Comparison of ENCODE assay signal across 9 cellular contexts in genomic region chr19:588093-588742, GRCh38. TPM values are rescaled to one million over a fixed set of nuclear protein-coding genes. Genes with fewer than 3 reads are reported as not detected.
A peak's percentile ranks its signal among the peaks of the same experiment; 100 is the strongest.
DNase-seq lines count a peak whose midpoint lies in the region; ATAC-seq and TF ChIP-seq lines count a peak whose summit lies in the region.
"Had no signal": no experiment of that assay in that cellular context is flagged by ENCODE, and none has a peak within 500 bp of the region (broad histone marks: within the 10 kb centered on the region; RNA-seq: fewer than 3 reads in every experiment).

No MANE protein-coding gene starts in this region.

- H3K27ac ChIP-seq in Panc1 (ENCODE audit: low read length) (no peak overlapping the region), parathyroid adenoma (peak overlapping the region; percentile 80)
- H3K27ac ChIP-seq: thoracic aorta had no signal

- in situ Hi-C loops in Panc1 (cut with HindIII; ENCODE audit: low pct_unique_long_range_greater_than_20kb, low sequenced_read_pairs) = no loop called here

- H3K4me3 ChIP-seq in Loucy (ENCODE audit: low read length, poor library complexity, severe bottlenecking) (no peak overlapping the region), Panc1 (ENCODE audit: low read depth in 2 of 2, low read length in 2 of 2) (peak overlapping the region in 1 of 2 experiments; percentile 29; a peak in 1 of 4 replicates), fibroblast of villous mesenchyme (ENCODE audit: low read depth, low read length) (peak overlapping the region; percentile 12), parathyroid adenoma (ENCODE audit: low read depth, low read length) (peak overlapping the region; percentile 56)
- H3K4me3 ChIP-seq: thoracic aorta had no signal

- H3K9me3 ChIP-seq in Loucy (ENCODE audit: insufficient read depth, low read depth, low read length) (no peaks in the 10 kb centered on the region), Panc1 (ENCODE audit: control insufficient read depth, insufficient read depth, low read depth, low read length) (no peaks in the 10 kb centered on the region), parathyroid adenoma (ENCODE audit: control insufficient read depth, low read length) (no peaks in the 10 kb centered on the region)
- H3K9me3 ChIP-seq: thoracic aorta had no signal

- H3F3A ChIP-seq in Loucy (ENCODE audit: low read depth) = no peaks in the 10 kb centered on the region

- H4K20me1 ChIP-seq in Loucy (ENCODE audit: insufficient read depth, low read length, poor library complexity, severe bottlenecking) = no peaks in the 10 kb centered on the region

- intact Hi-C loops in Panc1 (cut with micrococcal nuclease; ENCODE audit: unreplicated experiment) = no loop called here

- DNase-seq in DMS153 (lab: John Stamatoyannopoulos, UW) = peak; percentile 61
- no peak for DNase-seq in Panc1 (ENCODE audit: low read depth, low spot score)
- peak; percentile 42 for DNase-seq in activated gamma-delta T cell (lab: John Stamatoyannopoulos, UW)
- DNase-seq in fibroblast of villous mesenchyme (ENCODE audit: low read depth) = peak; percentile 86

- H3K9me2 ChIP-seq in Loucy (replicated peaks; ENCODE audit: low read depth, low read length) = no peaks in the 10 kb centered on the region

- no TSS peak for BruUV-seq in Panc1 (replicated peaks; lab: Mats Ljungman, UMichigan)

- POLR2A ChIA-PET in Panc1 (lab: Charles Lee) = no interaction called here

- no peak overlapping the region for H2AFZ ChIP-seq in Loucy (ENCODE audit: low read length)
- peak overlapping the region; percentile 89 for H2AFZ ChIP-seq in parathyroid adenoma

- H3K4me1 ChIP-seq in Loucy (ENCODE audit: insufficient read depth, low read length, poor library complexity, severe bottlenecking) (peaks cover 6% of the 10 kb centered on the region), Panc1 (ENCODE audit: control insufficient read depth, insufficient read depth, low read length) (peaks cover 27% of the 10 kb centered on the region), parathyroid adenoma (peaks cover 11% of the 10 kb centered on the region)

- H3K9ac ChIP-seq in Loucy (ENCODE audit: low read depth, low read length, poor library complexity, severe bottlenecking) = no peak overlapping the region
- H3K9ac ChIP-seq in parathyroid adenoma = no peak overlapping the region

- TF ChIP-seq CTCF in Loucy (conservative IDR thresholded peaks at IDR 0.05; ENCODE audit: low read length) (peak; percentile 61), Panc1 (IDR thresholded peaks at IDR 0.05) (peak; percentile 84), fibroblast of villous mesenchyme (IDR thresholded peaks at IDR 0.05; ENCODE audit: insufficient read depth, low read depth, low read length) (peak; percentile 74), parathyroid adenoma (IDR thresholded peaks at IDR 0.05) (peak; percentile 78)

- H3K27me3 ChIP-seq in Loucy (ENCODE audit: insufficient read depth, low read length, poor library complexity, severe bottlenecking) (no peaks in the 10 kb centered on the region), Panc1 (ENCODE audit: control insufficient read depth, insufficient read depth, low read length) (no peaks in the 10 kb centered on the region), parathyroid adenoma (ENCODE audit: control insufficient read depth, insufficient read depth, low read length) (peaks cover 3% of the 10 kb centered on the region)

- H3K4me2 ChIP-seq in Loucy (ENCODE audit: low read depth, low read length, poor library complexity, severe bottlenecking) (peak overlapping the region; percentile 24), parathyroid adenoma (ENCODE audit: low read length) (peak overlapping the region; percentile 71)

- CTCF ChIA-PET in Panc1 (lab: Charles Lee) = no interaction called here

- H3K36me3 ChIP-seq in Loucy (ENCODE audit: insufficient read depth, low read length) = peaks cover 8% of the 10 kb centered on the region; the same call in 1 of the 2 replicates
- no peaks in the 10 kb centered on the region for H3K36me3 ChIP-seq in Panc1 (ENCODE audit: control insufficient read depth, insufficient read depth, low read length)
- no peaks in the 10 kb centered on the region for H3K36me3 ChIP-seq in parathyroid adenoma (ENCODE audit: control insufficient read depth, insufficient read depth, low read length)

- ATAC-seq in Panc1 = peak; percentile 67
- no peak for ATAC-seq in GM18907 (IDR thresholded peaks at IDR 0.05; ENCODE audit: unreplicated experiment)
- ATAC-seq in GM21360 (IDR thresholded peaks at IDR 0.05; ENCODE audit: unreplicated experiment) = no peak

- H3K79me2 ChIP-seq in Loucy (ENCODE audit: insufficient read depth, low read length) (no peaks in the 10 kb centered on the region), parathyroid adenoma (no peaks in the 10 kb centered on the region)

RNA-seq across cellular contexts. Expression of gene HCN2, which starts 1.5 kb away (rescaled TPM):
- total RNA-seq in Panc1 (2021; ENCODE audit: unreplicated experiment) = 15.1 TPM
- 22.3 TPM for polyA plus RNA-seq in Panc1 (2012; ENCODE audit: insufficient read length)
- total RNA-seq in fibroblast of villous mesenchyme = 0.32 and 0.86 TPM in 2 replicates
- total RNA-seq: thoracic aorta had no signal

RNA-seq across cellular contexts. Expression of gene BSG, which starts 15.8 kb away (rescaled TPM):
- total RNA-seq in Panc1 (2021; ENCODE audit: unreplicated experiment) (653 TPM), fibroblast of villous mesenchyme (191 and 207 TPM in 2 replicates)
- polyA plus RNA-seq in Panc1 (2012; ENCODE audit: insufficient read length) = 956 TPM

RNA-seq across cellular contexts. Expression of gene GZMM, which starts 44.4 kb away (rescaled TPM):
- total RNA-seq in Panc1 (2021; ENCODE audit: unreplicated experiment) (0.69 TPM), fibroblast of villous mesenchyme (0.32 and 0.43 TPM in 2 replicates)
- polyA plus RNA-seq in Panc1 (2012; ENCODE audit: insufficient read length) = 1.4 TPM

RNA-seq across cellular contexts. Expression of gene POLRMT, which starts 45.1 kb away (rescaled TPM):
- total RNA-seq in Panc1 (2021; ENCODE audit: unreplicated experiment) = 56.0 TPM
- polyA plus RNA-seq in Panc1 (2012; ENCODE audit: insufficient read length) = 68.0 TPM
- total RNA-seq in fibroblast of villous mesenchyme = 23.2 and 25.5 TPM in 2 replicates

RNA-seq across cellular contexts. Expression of gene FGF22, which starts 51.5 kb away (rescaled TPM):
- 0.72 TPM for total RNA-seq in Panc1 (2021; ENCODE audit: unreplicated experiment)
- polyA plus RNA-seq in Panc1 (2012; ENCODE audit: insufficient read length) = 0.48 TPM
- not detected in 2 replicates for total RNA-seq in fibroblast of villous mesenchyme
